20 cellular contexts compared by ENCODE assay signal in the genomic region with DNA sequence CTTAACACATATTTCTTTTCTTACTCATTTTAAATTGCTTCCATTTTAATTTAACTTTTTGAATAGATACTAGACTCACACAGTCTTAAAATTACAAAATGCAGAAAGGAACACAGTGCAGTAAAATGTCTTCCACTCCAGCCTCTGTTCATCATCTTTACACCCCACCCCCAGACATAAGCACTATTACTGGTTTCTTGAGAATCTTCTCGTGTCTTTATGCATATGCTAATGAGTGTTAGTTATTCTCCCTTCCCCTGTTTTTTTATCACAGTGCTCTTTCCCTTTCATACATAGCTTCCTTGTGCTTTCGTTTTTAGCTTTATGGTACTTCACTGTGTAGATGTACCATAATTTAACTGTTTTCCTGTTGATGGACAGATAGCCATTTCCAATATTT.
"Had no signal": no experiment of that assay in that cellular context is flagged by ENCODE, and none has a peak within 500 bp of the region (broad histone marks: within the 10 kb centered on the region; RNA-seq: fewer than 3 reads in every experiment).

No MANE protein-coding gene starts in this region.

- DNase-seq: activated CD4-positive, alpha-beta memory T cell treated with anti-CD3 and anti-CD28 coated beads, Interleukin-2, amount 10 ng/mL, durations not matched to agents 7 days and 5 days; activated CD4-positive, alpha-beta T cell treated with anti-CD3 and anti-CD28 coated beads, Interleukin-2, amount 10 ng/mL, durations not matched to agents 7 days and 5 days; activated CD4-positive, CD25-positive, alpha-beta regulatory T cell; activated CD8-positive, alpha-beta memory T cell treated with anti-CD3 and anti-CD28 coated beads, Interleukin-2, amount 50 U/mL, for 48 hours; activated effector memory CD4-positive, alpha-beta T cell treated with anti-CD3 and anti-CD28 coated beads, Interleukin-2, amount 50 U/mL, for 16 hours; activated naive CD4-positive, alpha-beta T cell treated with Interleukin-2 at 50 U/mL for 16 hours; aorta; central memory CD4-positive, alpha-beta T cell; MM.1S; NCI-H1105; NCI-H1436; NCI-H1694 treated with DMSO at 0.1 percent for 48 hours; NCI-H2029 treated with DMSO at 0.1 percent for 48 hours; NCI-H345; NCI-H510A; NCI-H526 treated with DMSO at 0.1 percent for 48 hours; NCI-H82; T-cell had no signal

- H3K9me3 Mint-ChIP-seq: activated T-helper 1 cell treated with anti-CD3 and anti-CD28 coated beads, Interleukin-12 subunit alpha, Interleukin-12 subunit beta, Interleukin-2, Interleukin-4 antibody, amounts not matched to agents 30 ng/mL and 10 ng/mL and 1 ng/mL, durations not matched to agents 14 hours and 24 hours and 36 hours; IgD-negative memory B cell; T-cell had no signal

- ATAC-seq: T-cell had no signal

- H3K27me3 Mint-ChIP-seq: activated CD4-positive, alpha-beta memory T cell treated with anti-CD3 and anti-CD28 coated beads, Interleukin-2, amount 10 ng/mL, durations not matched to agents 7 days and 5 days; activated CD4-positive, alpha-beta T cell treated with anti-CD3 and anti-CD28 coated beads, Interleukin-2, amount 10 ng/mL, durations not matched to agents 7 days and 5 days; IgD-negative memory B cell; T-cell had no signal

- H3K4me3 Mint-ChIP-seq: activated CD4-positive, alpha-beta memory T cell treated with anti-CD3 and anti-CD28 coated beads, Interleukin-2, amount 10 ng/mL, durations not matched to agents 7 days and 5 days; activated CD4-positive, alpha-beta T cell treated with anti-CD3 and anti-CD28 coated beads, Interleukin-2, amount 10 ng/mL, durations not matched to agents 7 days and 5 days; activated T-helper 1 cell treated with anti-CD3 and anti-CD28 coated beads, Interleukin-12 subunit alpha, Interleukin-12 subunit beta, Interleukin-2, Interleukin-4 antibody, amounts not matched to agents 30 ng/mL and 10 ng/mL and 1 ng/mL, durations not matched to agents 14 hours and 24 hours and 36 hours; T-cell had no signal

- H3K27ac Mint-ChIP-seq: activated CD4-positive, alpha-beta memory T cell treated with anti-CD3 and anti-CD28 coated beads, Interleukin-2, amount 10 ng/mL, durations not matched to agents 7 days and 5 days; activated CD4-positive, alpha-beta T cell treated with anti-CD3 and anti-CD28 coated beads, Interleukin-2, amount 10 ng/mL, durations not matched to agents 7 days and 5 days; activated T-helper 1 cell treated with anti-CD3 and anti-CD28 coated beads, Interleukin-12 subunit alpha, Interleukin-12 subunit beta, Interleukin-2, Interleukin-4 antibody, amounts not matched to agents 30 ng/mL and 10 ng/mL and 1 ng/mL, durations not matched to agents 14 hours and 24 hours and 36 hours; IgD-negative memory B cell; T-cell had no signal
